In genomic region chr16:28975158-28975603, GRCh38 we compare ENCODE assay signal across 8 cellular contexts. TPM values are rescaled to one million over a fixed set of nuclear protein-coding genes. Genes with fewer than 3 reads are reported as not detected.
DNase-seq lines count a peak whose midpoint lies in the region; ATAC-seq and TF ChIP-seq lines count a peak whose summit lies in the region.

No MANE protein-coding gene starts in this region.

- peak overlapping the region; percentile 70 for H3K27ac ChIP-seq in CD8-positive, alpha-beta memory T cell (ENCODE audit: low read depth, low read length)
- peak overlapping the region in 4 of 5 donors; percentile 77 to 87 (median 83) for H3K27ac ChIP-seq in stomach

- peaks cover 34% of the 10 kb centered on the region for H3K4me1 ChIP-seq in CD8-positive, alpha-beta memory T cell (ENCODE audit: insufficient read depth, low read length)
- peaks cover 4% of the 10 kb centered on the region for H3K4me1 ChIP-seq in iPS-15b (ENCODE audit: control insufficient read depth, insufficient read depth, low read length)
- peaks cover 8 to 48% (median 32%) of the 10 kb centered on the region in 4 donors for H3K4me1 ChIP-seq in stomach

- peak; percentile 21 for ATAC-seq in HG02798 (IDR thresholded peaks at IDR 0.05; ENCODE audit: poor library complexity, unreplicated experiment)
- ATAC-seq in activated CD8-positive, alpha-beta T cell treated with anti-CD3 and anti-CD28 coated beads, Interleukin-2, amount 10 ng/mL, durations not matched to agents 7 days and 5 days = peak; percentile 9
- no peak for ATAC-seq in GM18520 (IDR thresholded peaks at IDR 0.05; ENCODE audit: unreplicated experiment)

- 6 to 27% (median 9%) methylated on average over 14 to 30 of the region's 30 CpGs for WGBS in stomach, 5 donors

- H3K27me3 Mint-ChIP-seq in CD8-positive, alpha-beta memory T cell = peaks cover 0 to 4% of the 10 kb centered on the region in 2 donors
- no peaks in the 10 kb centered on the region for H3K27me3 Mint-ChIP-seq in activated CD8-positive, alpha-beta T cell treated with anti-CD3 and anti-CD28 coated beads, Interleukin-2, amount 10 ng/mL, durations not matched to agents 7 days and 5 days (ENCODE audit: low read depth)

- no peak for TF ChIP-seq CTCF in stomach (IDR thresholded peaks at IDR 0.05)
- TF ChIP-seq CTCF in GM10248 (IDR thresholded peaks at IDR 0.05; ENCODE audit: control extremely low read depth, extremely low read depth, low read depth, missing control alignments) = no peak

- no peak for TF ChIP-seq POLR2A in stomach (IDR thresholded peaks at IDR 0.05)

- H3K9me3 ChIP-seq in CD8-positive, alpha-beta memory T cell (ENCODE audit: low read length) = no peaks in the 10 kb centered on the region
- H3K9me3 ChIP-seq in iPS-15b (ENCODE audit: control insufficient read depth, insufficient read depth, low read length) = no peaks in the 10 kb centered on the region
- H3K9me3 ChIP-seq in stomach = no peaks in the 10 kb centered on the region

- peak overlapping the region; percentile 76 for H3K4me3 ChIP-seq in CD8-positive, alpha-beta memory T cell (ENCODE audit: low read length)
- H3K4me3 ChIP-seq in iPS-15b (ENCODE audit: low read depth, low read length) (peak overlapping the region; percentile 95), stomach (peak overlapping the region; percentile 90 to 99 (median 96))

- H3K4me3 Mint-ChIP-seq in CD8-positive, alpha-beta memory T cell = peak overlapping the region; percentile 92 to 99 (median 97)
- peak overlapping the region; percentile 98 for H3K4me3 Mint-ChIP-seq in activated CD8-positive, alpha-beta T cell treated with anti-CD3 and anti-CD28 coated beads, Interleukin-2, amount 10 ng/mL, durations not matched to agents 7 days and 5 days

- peak overlapping the region; percentile 76 for H3K9ac ChIP-seq in iPS-15b (ENCODE audit: low read depth, low read length)

- H3K36me3 ChIP-seq in CD8-positive, alpha-beta memory T cell (ENCODE audit: insufficient read depth, low read length) = no peaks in the 10 kb centered on the region
- H3K36me3 ChIP-seq in iPS-15b (ENCODE audit: control insufficient read depth, insufficient read depth, low read length) (no peaks in the 10 kb centered on the region), stomach (peaks cover 7 to 39% (median 33%) of the 10 kb centered on the region in 4 donors)

- H3K27ac Mint-ChIP-seq in CD8-positive, alpha-beta memory T cell = peak overlapping the region; percentile 43 to 97 (median 81)
- H3K27ac Mint-ChIP-seq in activated CD8-positive, alpha-beta T cell treated with anti-CD3 and anti-CD28 coated beads, Interleukin-2, amount 10 ng/mL, durations not matched to agents 7 days and 5 days = peak overlapping the region; percentile 72

- H3K36me3 Mint-ChIP-seq in CD8-positive, alpha-beta memory T cell = peaks cover 0 to 34% (median 5%) of the 10 kb centered on the region in 3 donors
- peaks cover 19% of the 10 kb centered on the region for H3K36me3 Mint-ChIP-seq in activated CD8-positive, alpha-beta T cell treated with anti-CD3 and anti-CD28 coated beads, Interleukin-2, amount 10 ng/mL, durations not matched to agents 7 days and 5 days (ENCODE audit: low read depth)

- H3K27me3 ChIP-seq in CD8-positive, alpha-beta memory T cell (ENCODE audit: insufficient read depth, low read length, poor library complexity, severe bottlenecking) = no peaks in the 10 kb centered on the region
- H3K27me3 ChIP-seq in iPS-15b (ENCODE audit: control insufficient read depth, insufficient read depth, low read length) (no peaks in the 10 kb centered on the region), stomach (no peaks in the 10 kb centered on the region)

- DNase-seq in CD8-positive, alpha-beta memory T cell = no peak
- DNase-seq in activated CD8-positive, alpha-beta T cell treated with anti-CD3 and anti-CD28 coated beads, Interleukin-2, amount 10 ng/mL, durations not matched to agents 7 days and 5 days = no peak
- DNase-seq in stomach = no peak
- DNase-seq in GM10248 (ENCODE audit: extremely low spot score) = no peak
- no peak for DNase-seq in SKM-1 (lab: John Stamatoyannopoulos, UW; ENCODE audit: unreplicated experiment)

- intact Hi-C loops in stomach (cut with DNase I; ENCODE audit: low total_unique reads) = no loop called here

- POLR2A ChIA-PET in CD8-positive, alpha-beta memory T cell (lab: Charles Lee) = interaction anchor here (2.8 kb wide), 1 partner anchor 10 kb away, joined by 20 read pairs; the partner anchor contains the start of gene LAT
- POLR2A ChIA-PET in activated CD8-positive, alpha-beta T cell treated with anti-CD3 and anti-CD28 coated beads, Interleukin-2, amount 10 ng/mL, durations not matched to agents 7 days and 5 days (lab: Charles Lee) = interaction anchor here (3.1 kb wide), 1 partner anchor 13 kb away, joined by 12 read pairs; no protein-coding TSS in a partner anchor
- POLR2A ChIA-PET in GM10248 (lab: Yijun Ruan, JAX) = no interaction called here

- H3K9me3 Mint-ChIP-seq in CD8-positive, alpha-beta memory T cell = no peaks in the 10 kb centered on the region
- H3K9me3 Mint-ChIP-seq in activated CD8-positive, alpha-beta T cell treated with anti-CD3 and anti-CD28 coated beads, Interleukin-2, amount 10 ng/mL, durations not matched to agents 7 days and 5 days (ENCODE audit: insufficient read depth) = no peaks in the 10 kb centered on the region

- CTCF ChIA-PET in CD8-positive, alpha-beta memory T cell (lab: Charles Lee) = interaction anchor here (3.7 kb wide), 1 partner anchor 12 kb away, joined by 41 read pairs; the partner anchor contains the start of gene LAT
- CTCF ChIA-PET in activated CD8-positive, alpha-beta T cell treated with anti-CD3 and anti-CD28 coated beads, Interleukin-2, amount 10 ng/mL, durations not matched to agents 7 days and 5 days (lab: Charles Lee) = interaction anchor here (1.6 to 3.5 kb wide), 5 partner anchors 8 to 100 kb away, joined by 3 to 17 read pairs (median 14); partner anchors contain the start of gene LAT
- CTCF ChIA-PET in GM10248 (lab: Yijun Ruan, JAX) = interaction anchor here (2.3 kb wide), 1 partner anchor 10 kb away, joined by 16 read pairs; the partner anchor contains the start of gene LAT

- no peak for TF ChIP-seq EP300 in stomach (IDR thresholded peaks at IDR 0.05)

- peaks cover 30 to 43% (median 33%) of the 10 kb centered on the region in 3 donors for H3K4me1 Mint-ChIP-seq in CD8-positive, alpha-beta memory T cell
- peaks cover 35% of the 10 kb centered on the region for H3K4me1 Mint-ChIP-seq in activated CD8-positive, alpha-beta T cell treated with anti-CD3 and anti-CD28 coated beads, Interleukin-2, amount 10 ng/mL, durations not matched to agents 7 days and 5 days (ENCODE audit: low read depth)

RNA-seq across cellular contexts. Expression of gene SPNS1, which starts 0.6 kb away (rescaled TPM):
- 10 to 100 TPM; 36.5 to 40.9 TPM for total RNA-seq in CD8-positive, alpha-beta memory T cell
- polyA plus RNA-seq in CD8-positive, alpha-beta memory T cell = 33.2 TPM
- total RNA-seq in activated CD8-positive, alpha-beta T cell treated with anti-CD3 and anti-CD28 coated beads, Interleukin-2, amount 10 ng/mL, durations not matched to agents 7 days and 5 days = 10 to 100 TPM; 28.3 to 29.0 TPM
- total RNA-seq in stomach = 10 to 100 TPM in 4 of 5 donors, 1 to 10 TPM in 1; 6.1 to 24.2 (median 15.6) TPM
- polyA plus RNA-seq in stomach = 10 to 100 TPM; 26.7 to 48.3 (median 31.6) TPM

RNA-seq across cellular contexts. Expression of gene LAT, which starts 9.7 kb away (rescaled TPM):
- 100 to 1,000 TPM; 195 to 203 TPM for total RNA-seq in CD8-positive, alpha-beta memory T cell
- polyA plus RNA-seq in CD8-positive, alpha-beta memory T cell = 331 TPM
- total RNA-seq in activated CD8-positive, alpha-beta T cell treated with anti-CD3 and anti-CD28 coated beads, Interleukin-2, amount 10 ng/mL, durations not matched to agents 7 days and 5 days = 100 to 1,000 TPM; 270 to 288 TPM
- total RNA-seq in stomach = 10 to 100 TPM in 1 of 5 donors, 1 to 10 TPM in 3, not detected in 1; 1.3 to 26.8 (median 4.8) TPM
- polyA plus RNA-seq in stomach = 10 to 100 TPM in 1 of 3 donors, 1 to 10 TPM in 2; 7.3 to 15.5 (median 8.4) TPM

RNA-seq across cellular contexts. Expression of gene NFATC2IP, which starts 24.4 kb away (rescaled TPM):
- 10 to 100 TPM; 75.1 to 77.0 TPM for total RNA-seq in CD8-positive, alpha-beta memory T cell
- 35.0 TPM for polyA plus RNA-seq in CD8-positive, alpha-beta memory T cell
- total RNA-seq in activated CD8-positive, alpha-beta T cell treated with anti-CD3 and anti-CD28 coated beads, Interleukin-2, amount 10 ng/mL, durations not matched to agents 7 days and 5 days = 100 to 1,000 TPM; 113 to 120 TPM
- total RNA-seq in stomach = 100 to 1,000 TPM in 2 of 5 donors, 10 to 100 TPM in 3; 22.8 to 265 (median 68.0) TPM
- polyA plus RNA-seq in stomach = 10 to 100 TPM; 10.4 to 18.0 (median 13.1) TPM

RNA-seq across cellular contexts. Expression of gene CD19, which starts 43.4 kb away (rescaled TPM):
- total RNA-seq in CD8-positive, alpha-beta memory T cell = not detected
- not detected for polyA plus RNA-seq in CD8-positive, alpha-beta memory T cell
- under 1 TPM; 0.52 to 0.68 TPM for total RNA-seq in activated CD8-positive, alpha-beta T cell treated with anti-CD3 and anti-CD28 coated beads, Interleukin-2, amount 10 ng/mL, durations not matched to agents 7 days and 5 days
- total RNA-seq in stomach = under 1 TPM in 2 of 5 donors, not detected in 3; 0.29 to 0.92 TPM
- polyA plus RNA-seq in stomach = 1 to 10 TPM in 1 of 3 donors, under 1 TPM in 2; 0.31 to 3.8 (median 0.56) TPM

RNA-seq across cellular contexts. Expression of gene RABEP2, which starts 50.1 kb away (rescaled TPM):
- 10 to 100 TPM; 20.8 to 21.7 TPM for total RNA-seq in CD8-positive, alpha-beta memory T cell
- polyA plus RNA-seq in CD8-positive, alpha-beta memory T cell = 6.6 TPM
- total RNA-seq in activated CD8-positive, alpha-beta T cell treated with anti-CD3 and anti-CD28 coated beads, Interleukin-2, amount 10 ng/mL, durations not matched to agents 7 days and 5 days = 10 to 100 TPM; 22.5 to 23.2 TPM
- total RNA-seq in stomach = 100 to 1,000 TPM in 2 of 5 donors, 10 to 100 TPM in 3; 25.7 to 350 (median 84.0) TPM
- 10 to 100 TPM; 20.3 to 34.6 (median 32.7) TPM for polyA plus RNA-seq in stomach

Comparison
In these comparisons a context has a peak if more than half of its experiments do, and no peak if none do; other contexts are left out.
1. RNA of gene LAT, which starts 9.7 kb away (total RNA-seq): 270 to 288 TPM in activated CD8-positive, alpha-beta T cell treated with anti-CD3 and anti-CD28 coated beads, Interleukin-2, amount 10 ng/mL, durations not matched to agents 7 days and 5 days and 195 to 203 TPM in CD8-positive, alpha-beta memory T cell; 1.3 to 26.8 TPM in stomach; every median in the first group is over 4 times any median in the second.
2. Peak in every context shown above with its lines, with median percentiles within 50 percentile points of each other: H3K4me3 ChIP-seq.